In the genomic region with DNA sequence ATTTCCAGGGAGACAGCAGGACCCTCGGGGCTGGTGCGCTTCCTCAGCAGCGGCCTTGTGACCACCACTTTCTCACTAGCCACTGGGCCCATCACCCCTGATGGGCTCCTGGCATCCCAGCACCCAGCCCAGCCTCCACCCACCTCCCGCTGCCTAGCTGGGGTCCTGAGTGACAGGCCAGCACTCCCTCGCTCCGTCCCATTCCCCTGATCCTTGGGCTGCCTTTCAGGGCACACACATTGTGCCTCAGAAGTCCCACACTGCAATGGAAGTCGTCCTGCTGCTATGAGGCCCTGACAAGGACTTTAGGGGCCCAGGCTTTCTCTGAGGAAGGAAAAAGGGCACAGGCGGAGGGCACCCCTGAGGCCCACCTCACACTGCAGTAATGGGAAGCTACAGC, we compare ENCODE assay signal across 16 cellular contexts. TPM values are rescaled to one million over a fixed set of nuclear protein-coding genes. Genes with fewer than 3 reads are reported as not detected.
DNase-seq lines count a peak whose midpoint lies in the region; ATAC-seq and TF ChIP-seq lines count a peak whose summit lies in the region.
"Had no signal": no experiment of that assay in that cellular context is flagged by ENCODE, and none has a peak within 500 bp of the region (broad histone marks: within the 10 kb centered on the region; RNA-seq: fewer than 3 reads in every experiment).

No MANE protein-coding gene starts in this region.

- 82% methylated on average over 8 of the region's 8 CpGs for WGBS in right cardiac atrium
- WGBS in psoas muscle, 3 donors, result 73 to 84% (median 82%) methylated on average over 8 of the region's 8 CpGs
- WGBS in hepatocyte (ENCODE audit: low lambda C conversion rate, missing lambda C conversion rate), result 84% methylated on average over 8 of the region's 8 CpGs

- H3K9me2 ChIP-seq in hepatocyte (replicated peaks; ENCODE audit: insufficient read depth), result no peaks in the 10 kb centered on the region

- H3K4me2 ChIP-seq in hepatocyte, result no peak overlapping the region
- H3K4me2 ChIP-seq: PC-9 had no signal

- intact Hi-C loops in right cardiac atrium (cut with DNase I), result no loop called here
- intact Hi-C loops in psoas muscle (cut with DNase I), result no loop called here

- no peak for TF ChIP-seq CTCF in psoas muscle (IDR thresholded peaks at IDR 0.05)
- no peak for TF ChIP-seq CTCF in hepatocyte (IDR thresholded peaks at IDR 0.05; ENCODE audit: poor library complexity)

- H3K36me3 ChIP-seq in psoas muscle (ENCODE audit: insufficient read depth in 1 of 2, low read depth in 1 of 2) (no peaks in the 10 kb centered on the region), hepatocyte (replicated peaks; ENCODE audit: insufficient read depth, low read depth) (no peaks in the 10 kb centered on the region)
- H3K36me3 ChIP-seq: HAP-1 had no signal

- H3K4me1 ChIP-seq in right cardiac atrium (ENCODE audit: control insufficient read depth, insufficient read depth, low read length) (peaks cover 4% of the 10 kb centered on the region), psoas muscle (peaks cover 31% of the 10 kb centered on the region), hepatocyte (ENCODE audit: insufficient read depth) (peaks cover 3% of the 10 kb centered on the region)
- H3K4me1 ChIP-seq: HAP-1 had no signal

- no peaks in the 10 kb centered on the region for H4K20me1 ChIP-seq in hepatocyte (ENCODE audit: insufficient read depth, poor library complexity, severe bottlenecking)

- H3K27ac ChIP-seq in right cardiac atrium (ENCODE audit: low read length) (peak overlapping the region; percentile 98), psoas muscle (peak overlapping the region; percentile 89), hepatocyte (no peak overlapping the region)
- H3K27ac ChIP-seq: PC-9 had no signal

- no peak overlapping the region for H2AFZ ChIP-seq in hepatocyte
- H2AFZ ChIP-seq: PC-9 had no signal

- no peaks in the 10 kb centered on the region for H3K79me2 ChIP-seq in hepatocyte

- no peaks in the 10 kb centered on the region for H3K27me3 ChIP-seq in right cardiac atrium (ENCODE audit: control insufficient read depth, insufficient read depth)
- no peaks in the 10 kb centered on the region for H3K27me3 ChIP-seq in psoas muscle (ENCODE audit: insufficient read depth in 3 of 3, low read length in 2 of 3)
- H3K27me3 ChIP-seq in hepatocyte, result peaks cover 25% of the 10 kb centered on the region

- H3K4me3 ChIP-seq in right cardiac atrium (ENCODE audit: low read length) (no peak overlapping the region), psoas muscle (peak overlapping the region; percentile 23), hepatocyte (no peak overlapping the region)
- H3K4me3 ChIP-seq: HAP-1, PC-9 had no signal

- DNase-seq in D341Med (ENCODE audit: low spot score) (peak; percentile 22), H4 (ENCODE audit: low spot score) (peak; percentile 6), right cardiac atrium (peak in 1 of 3 donors; percentile 38), psoas muscle (peak in 1 of 2 donors; percentile 40), NCI-H2196 treated with DMSO at 0.1 percent for 48 hours (lab: John Stamatoyannopoulos, UW; ENCODE audit: unreplicated experiment) (no peak), hepatocyte (ENCODE audit: low spot score) (no peak)
- DNase-seq: CD4-positive, alpha-beta T cell; DMS53; NCI-H1092; NCI-H146; NCI-H2081; NCI-H510A treated with DMSO at 0.1 percent for 48 hours; NCI-H82; PC-9 had no signal

- H3K9me3 ChIP-seq in right cardiac atrium (ENCODE audit: control insufficient read depth, low read length) (no peaks in the 10 kb centered on the region), psoas muscle (no peaks in the 10 kb centered on the region), hepatocyte (ENCODE audit: low read depth) (no peaks in the 10 kb centered on the region)

- ATAC-seq in right cardiac atrium (no peak), psoas muscle (peak; percentile 4 to 5 (median 4)), GM18867 (IDR thresholded peaks at IDR 0.05; ENCODE audit: unreplicated experiment) (no peak)

RNA-seq across cellular contexts. Expression of gene CAMK2B, which starts 12.4 kb away (rescaled TPM):
- total RNA-seq in H4 (2014; rRNA removed; shearing (Covaris generic)), result 0.06 TPM in 1 of 2 replicates, not detected in the other
- total RNA-seq in right cardiac atrium (100 to 1,000 TPM in 2 of 4 donors, 10 to 100 TPM in 2; 79.7 to 134 (median 106) TPM), psoas muscle (10 to 100 TPM; 50.0 to 81.4 (median 67.2) TPM), hepatocyte (0.37 TPM in 1 of 2 replicates, not detected in the other)
- polyA plus RNA-seq in right cardiac atrium (105 TPM), psoas muscle (10 to 100 TPM; 14.5 to 24.3 (median 19.9) TPM), hepatocyte (1.7 TPM in 1 of 2 replicates, not detected in the other)
- total RNA-seq: CD4-positive, alpha-beta T cell had no signal

Comparison
In these comparisons a context has a peak if more than half of its experiments do, and no peak if none do; other contexts are left out.
1. DNase-seq: peak in D341Med (single experiment) and H4 (single experiment); none in NCI-H2196 treated with DMSO at 0.1 percent for 48 hours (single experiment) and hepatocyte (single experiment).
2. ATAC-seq: peak in psoas muscle (4 of 4); none in right cardiac atrium (0 of 2) and GM18867 (single experiment).
3. RNA of gene CAMK2B, which starts 12.4 kb away (total RNA-seq): 79.7 to 134 TPM in right cardiac atrium and 50.0 to 81.4 TPM in psoas muscle; 0.37 TPM in hepatocyte and 0.06 TPM in H4; every median in the first group is over 10 times any median in the second.